ENCODE assay signal across 1 cellular context in the genomic region with DNA sequence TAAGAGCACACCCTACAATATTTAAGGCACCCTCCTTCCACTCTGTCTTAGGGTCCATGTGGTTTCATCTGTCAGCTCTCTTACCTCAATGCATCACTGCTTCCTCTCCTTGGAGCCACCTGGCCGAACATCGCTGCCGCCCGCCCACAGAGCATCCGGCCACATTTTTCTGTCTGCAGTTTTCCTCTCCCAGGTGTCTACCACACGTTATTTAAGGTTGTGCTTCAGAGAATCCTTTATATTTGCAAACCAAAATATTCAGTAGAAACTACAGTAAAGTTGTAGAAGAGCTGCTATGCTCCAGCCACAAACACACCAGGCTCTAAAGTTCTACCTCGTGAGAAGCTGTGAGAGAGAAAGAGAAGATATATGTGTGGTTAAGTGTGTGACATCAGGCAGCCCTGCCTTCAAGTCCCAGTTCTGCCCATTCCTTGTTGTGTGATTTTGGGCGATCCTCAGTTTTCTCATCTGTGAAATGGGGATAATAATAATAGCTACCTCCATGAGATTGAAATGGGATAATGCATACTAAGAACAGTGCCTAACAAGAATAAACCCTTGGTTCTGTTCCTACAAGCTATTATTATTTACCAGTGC.
TF ChIP-seq lines count a peak whose summit lies in the region.

No MANE protein-coding gene starts in this region.

TF ChIP-seq in GM12878, 131 proteins besides CTCF, POLR2A, EP300 and RAD21 (continued from another document and continues in another):
- TF ChIP-seq, protein P1, sequence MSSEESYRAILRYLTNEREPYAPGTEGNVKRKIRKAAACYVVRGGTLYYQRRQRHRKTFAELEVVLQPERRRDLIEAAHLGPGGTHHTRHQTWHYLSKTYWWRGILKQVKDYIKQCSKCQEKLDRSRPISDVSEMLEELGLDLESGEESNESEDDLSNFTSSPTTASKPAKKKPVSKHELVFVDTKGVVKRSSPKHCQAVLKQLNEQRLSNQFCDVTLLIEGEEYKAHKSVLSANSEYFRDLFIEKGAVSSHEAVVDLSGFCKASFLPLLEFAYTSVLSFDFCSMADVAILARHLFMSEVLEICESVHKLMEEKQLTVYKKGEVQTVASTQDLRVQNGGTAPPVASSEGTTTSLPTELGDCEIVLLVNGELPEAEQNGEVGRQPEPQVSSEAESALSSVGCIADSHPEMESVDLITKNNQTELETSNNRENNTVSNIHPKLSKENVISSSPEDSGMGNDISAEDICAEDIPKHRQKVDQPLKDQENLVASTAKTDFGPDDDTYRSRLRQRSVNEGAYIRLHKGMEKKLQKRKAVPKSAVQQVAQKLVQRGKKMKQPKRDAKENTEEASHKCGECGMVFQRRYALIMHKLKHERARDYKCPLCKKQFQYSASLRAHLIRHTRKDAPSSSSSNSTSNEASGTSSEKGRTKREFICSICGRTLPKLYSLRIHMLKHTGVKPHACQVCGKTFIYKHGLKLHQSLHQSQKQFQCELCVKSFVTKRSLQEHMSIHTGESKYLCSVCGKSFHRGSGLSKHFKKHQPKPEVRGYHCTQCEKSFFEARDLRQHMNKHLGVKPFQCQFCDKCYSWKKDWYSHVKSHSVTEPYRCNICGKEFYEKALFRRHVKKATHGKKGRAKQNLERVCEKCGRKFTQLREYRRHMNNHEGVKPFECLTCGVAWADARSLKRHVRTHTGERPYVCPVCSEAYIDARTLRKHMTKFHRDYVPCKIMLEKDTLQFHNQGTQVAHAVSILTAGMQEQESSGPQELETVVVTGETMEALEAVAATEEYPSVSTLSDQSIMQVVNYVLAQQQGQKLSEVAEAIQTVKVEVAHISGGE (CRISPR knock-in tag; IDR thresholded peaks at IDR 0.05), result no peak
- TF ChIP-seq TAF1 (IDR thresholded peaks at IDR 0.05; ENCODE audit: borderline replicate concordance, low read depth, low read length) (peak; percentile 16; the same call in 1 of the 2 replicates), SUPT20H (IDR thresholded peaks at IDR 0.05; ENCODE audit: borderline replicate concordance, control insufficient read depth, low read depth, low read length) (no peak), RFX5 (IDR thresholded peaks at IDR 0.05; ENCODE audit: low read depth, low read length) (no peak), ATF7 (IDR thresholded peaks at IDR 0.05; ENCODE audit: low read depth) (peak; percentile 85), LARP7 (IDR thresholded peaks at IDR 0.05) (peak; percentile 72; the same call in 1 of the 2 replicates), JUNB (IDR thresholded peaks at IDR 0.05) (peak; percentile 51), CHD2 (IDR thresholded peaks at IDR 0.05; ENCODE audit: borderline replicate concordance, low read depth, low read length) (peak; percentile 39; the same call in 1 of the 2 replicates), TCF12 (IDR thresholded peaks at IDR 0.05; ENCODE audit: low read depth, low read length) (peak; percentile 99), BCL11A (IDR thresholded peaks at IDR 0.05; ENCODE audit: low read depth, low read length) (peak; percentile 92), BRCA1 (IDR thresholded peaks at IDR 0.05; ENCODE audit: low read depth, low read length) (no peak), ZBED1 (IDR thresholded peaks at IDR 0.05; ENCODE audit: borderline replicate concordance) (peak; percentile 92), CEBPB (IDR thresholded peaks at IDR 0.05; ENCODE audit: borderline replicate concordance in 1 of 2, low read depth in 2 of 2, low read length in 2 of 2) (peak in 1 of 2 experiments; percentile 31; a peak in 1 of 4 replicates), RBBP5 (conservative IDR thresholded peaks at IDR 0.05) (no peak), KLF5 (IDR thresholded peaks at IDR 0.05; ENCODE audit: partially characterized antibody) (no peak), POLR2AphosphoS2 (IDR thresholded peaks at IDR 0.05; ENCODE audit: low read depth, low read length) (no peak), WRNIP1 (IDR thresholded peaks at IDR 0.05; ENCODE audit: borderline replicate concordance, low read depth, low read length) (no peak), NR2C1 (IDR thresholded peaks at IDR 0.05) (no peak), SP1 (IDR thresholded peaks at IDR 0.05; ENCODE audit: low read depth, low read length) (peak; percentile 47), FOXM1 (IDR thresholded peaks at IDR 0.05; ENCODE audit: low read depth, low read length) (peak; percentile 97)
- TF ChIP-seq, protein P2, sequence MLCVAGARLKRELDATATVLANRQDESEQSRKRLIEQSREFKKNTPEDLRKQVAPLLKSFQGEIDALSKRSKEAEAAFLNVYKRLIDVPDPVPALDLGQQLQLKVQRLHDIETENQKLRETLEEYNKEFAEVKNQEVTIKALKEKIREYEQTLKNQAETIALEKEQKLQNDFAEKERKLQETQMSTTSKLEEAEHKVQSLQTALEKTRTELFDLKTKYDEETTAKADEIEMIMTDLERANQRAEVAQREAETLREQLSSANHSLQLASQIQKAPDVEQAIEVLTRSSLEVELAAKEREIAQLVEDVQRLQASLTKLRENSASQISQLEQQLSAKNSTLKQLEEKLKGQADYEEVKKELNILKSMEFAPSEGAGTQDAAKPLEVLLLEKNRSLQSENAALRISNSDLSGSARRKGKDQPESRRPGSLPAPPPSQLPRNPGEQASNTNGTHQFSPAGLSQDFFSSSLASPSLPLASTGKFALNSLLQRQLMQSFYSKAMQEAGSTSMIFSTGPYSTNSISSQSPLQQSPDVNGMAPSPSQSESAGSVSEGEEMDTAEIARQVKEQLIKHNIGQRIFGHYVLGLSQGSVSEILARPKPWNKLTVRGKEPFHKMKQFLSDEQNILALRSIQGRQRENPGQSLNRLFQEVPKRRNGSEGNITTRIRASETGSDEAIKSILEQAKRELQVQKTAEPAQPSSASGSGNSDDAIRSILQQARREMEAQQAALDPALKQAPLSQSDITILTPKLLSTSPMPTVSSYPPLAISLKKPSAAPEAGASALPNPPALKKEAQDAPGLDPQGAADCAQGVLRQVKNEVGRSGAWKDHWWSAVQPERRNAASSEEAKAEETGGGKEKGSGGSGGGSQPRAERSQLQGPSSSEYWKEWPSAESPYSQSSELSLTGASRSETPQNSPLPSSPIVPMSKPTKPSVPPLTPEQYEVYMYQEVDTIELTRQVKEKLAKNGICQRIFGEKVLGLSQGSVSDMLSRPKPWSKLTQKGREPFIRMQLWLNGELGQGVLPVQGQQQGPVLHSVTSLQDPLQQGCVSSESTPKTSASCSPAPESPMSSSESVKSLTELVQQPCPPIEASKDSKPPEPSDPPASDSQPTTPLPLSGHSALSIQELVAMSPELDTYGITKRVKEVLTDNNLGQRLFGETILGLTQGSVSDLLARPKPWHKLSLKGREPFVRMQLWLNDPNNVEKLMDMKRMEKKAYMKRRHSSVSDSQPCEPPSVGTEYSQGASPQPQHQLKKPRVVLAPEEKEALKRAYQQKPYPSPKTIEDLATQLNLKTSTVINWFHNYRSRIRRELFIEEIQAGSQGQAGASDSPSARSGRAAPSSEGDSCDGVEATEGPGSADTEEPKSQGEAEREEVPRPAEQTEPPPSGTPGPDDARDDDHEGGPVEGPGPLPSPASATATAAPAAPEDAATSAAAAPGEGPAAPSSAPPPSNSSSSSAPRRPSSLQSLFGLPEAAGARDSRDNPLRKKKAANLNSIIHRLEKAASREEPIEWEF (IDR thresholded peaks at IDR 0.05; ENCODE audit: insufficient replicate concordance, low read depth, low read length), result no peak
- TF ChIP-seq, protein P3, sequence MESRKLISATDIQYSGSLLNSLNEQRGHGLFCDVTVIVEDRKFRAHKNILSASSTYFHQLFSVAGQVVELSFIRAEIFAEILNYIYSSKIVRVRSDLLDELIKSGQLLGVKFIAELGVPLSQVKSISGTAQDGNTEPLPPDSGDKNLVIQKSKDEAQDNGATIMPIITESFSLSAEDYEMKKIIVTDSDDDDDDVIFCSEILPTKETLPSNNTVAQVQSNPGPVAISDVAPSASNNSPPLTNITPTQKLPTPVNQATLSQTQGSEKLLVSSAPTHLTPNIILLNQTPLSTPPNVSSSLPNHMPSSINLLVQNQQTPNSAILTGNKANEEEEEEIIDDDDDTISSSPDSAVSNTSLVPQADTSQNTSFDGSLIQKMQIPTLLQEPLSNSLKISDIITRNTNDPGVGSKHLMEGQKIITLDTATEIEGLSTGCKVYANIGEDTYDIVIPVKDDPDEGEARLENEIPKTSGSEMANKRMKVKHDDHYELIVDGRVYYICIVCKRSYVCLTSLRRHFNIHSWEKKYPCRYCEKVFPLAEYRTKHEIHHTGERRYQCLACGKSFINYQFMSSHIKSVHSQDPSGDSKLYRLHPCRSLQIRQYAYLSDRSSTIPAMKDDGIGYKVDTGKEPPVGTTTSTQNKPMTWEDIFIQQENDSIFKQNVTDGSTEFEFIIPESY (IDR thresholded peaks at IDR 0.05), result no peak
- TF ChIP-seq, protein P4, sequence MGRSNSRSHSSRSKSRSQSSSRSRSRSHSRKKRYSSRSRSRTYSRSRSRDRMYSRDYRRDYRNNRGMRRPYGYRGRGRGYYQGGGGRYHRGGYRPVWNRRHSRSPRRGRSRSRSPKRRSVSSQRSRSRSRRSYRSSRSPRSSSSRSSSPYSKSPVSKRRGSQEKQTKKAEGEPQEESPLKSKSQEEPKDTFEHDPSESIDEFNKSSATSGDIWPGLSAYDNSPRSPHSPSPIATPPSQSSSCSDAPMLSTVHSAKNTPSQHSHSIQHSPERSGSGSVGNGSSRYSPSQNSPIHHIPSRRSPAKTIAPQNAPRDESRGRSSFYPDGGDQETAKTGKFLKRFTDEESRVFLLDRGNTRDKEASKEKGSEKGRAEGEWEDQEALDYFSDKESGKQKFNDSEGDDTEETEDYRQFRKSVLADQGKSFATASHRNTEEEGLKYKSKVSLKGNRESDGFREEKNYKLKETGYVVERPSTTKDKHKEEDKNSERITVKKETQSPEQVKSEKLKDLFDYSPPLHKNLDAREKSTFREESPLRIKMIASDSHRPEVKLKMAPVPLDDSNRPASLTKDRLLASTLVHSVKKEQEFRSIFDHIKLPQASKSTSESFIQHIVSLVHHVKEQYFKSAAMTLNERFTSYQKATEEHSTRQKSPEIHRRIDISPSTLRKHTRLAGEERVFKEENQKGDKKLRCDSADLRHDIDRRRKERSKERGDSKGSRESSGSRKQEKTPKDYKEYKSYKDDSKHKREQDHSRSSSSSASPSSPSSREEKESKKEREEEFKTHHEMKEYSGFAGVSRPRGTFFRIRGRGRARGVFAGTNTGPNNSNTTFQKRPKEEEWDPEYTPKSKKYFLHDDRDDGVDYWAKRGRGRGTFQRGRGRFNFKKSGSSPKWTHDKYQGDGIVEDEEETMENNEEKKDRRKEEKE (IDR thresholded peaks at IDR 0.05), result no peak
- TF ChIP-seq, protein P5, sequence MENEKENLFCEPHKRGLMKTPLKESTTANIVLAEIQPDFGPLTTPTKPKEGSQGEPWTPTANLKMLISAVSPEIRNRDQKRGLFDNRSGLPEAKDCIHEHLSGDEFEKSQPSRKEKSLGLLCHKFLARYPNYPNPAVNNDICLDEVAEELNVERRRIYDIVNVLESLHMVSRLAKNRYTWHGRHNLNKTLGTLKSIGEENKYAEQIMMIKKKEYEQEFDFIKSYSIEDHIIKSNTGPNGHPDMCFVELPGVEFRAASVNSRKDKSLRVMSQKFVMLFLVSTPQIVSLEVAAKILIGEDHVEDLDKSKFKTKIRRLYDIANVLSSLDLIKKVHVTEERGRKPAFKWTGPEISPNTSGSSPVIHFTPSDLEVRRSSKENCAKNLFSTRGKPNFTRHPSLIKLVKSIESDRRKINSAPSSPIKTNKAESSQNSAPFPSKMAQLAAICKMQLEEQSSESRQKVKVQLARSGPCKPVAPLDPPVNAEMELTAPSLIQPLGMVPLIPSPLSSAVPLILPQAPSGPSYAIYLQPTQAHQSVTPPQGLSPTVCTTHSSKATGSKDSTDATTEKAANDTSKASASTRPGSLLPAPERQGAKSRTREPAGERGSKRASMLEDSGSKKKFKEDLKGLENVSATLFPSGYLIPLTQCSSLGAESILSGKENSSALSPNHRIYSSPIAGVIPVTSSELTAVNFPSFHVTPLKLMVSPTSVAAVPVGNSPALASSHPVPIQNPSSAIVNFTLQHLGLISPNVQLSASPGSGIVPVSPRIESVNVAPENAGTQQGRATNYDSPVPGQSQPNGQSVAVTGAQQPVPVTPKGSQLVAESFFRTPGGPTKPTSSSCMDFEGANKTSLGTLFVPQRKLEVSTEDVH (IDR thresholded peaks at IDR 0.05; ENCODE audit: low read depth, partially characterized antibody), result peak; percentile 46
- TF ChIP-seq, protein P6, sequence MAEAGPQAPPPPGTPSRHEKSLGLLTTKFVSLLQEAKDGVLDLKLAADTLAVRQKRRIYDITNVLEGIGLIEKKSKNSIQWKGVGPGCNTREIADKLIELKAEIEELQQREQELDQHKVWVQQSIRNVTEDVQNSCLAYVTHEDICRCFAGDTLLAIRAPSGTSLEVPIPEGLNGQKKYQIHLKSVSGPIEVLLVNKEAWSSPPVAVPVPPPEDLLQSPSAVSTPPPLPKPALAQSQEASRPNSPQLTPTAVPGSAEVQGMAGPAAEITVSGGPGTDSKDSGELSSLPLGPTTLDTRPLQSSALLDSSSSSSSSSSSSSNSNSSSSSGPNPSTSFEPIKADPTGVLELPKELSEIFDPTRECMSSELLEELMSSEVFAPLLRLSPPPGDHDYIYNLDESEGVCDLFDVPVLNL (IDR thresholded peaks at IDR 0.05; ENCODE audit: low read depth, low read length), result no peak
- TF ChIP-seq, protein P7, sequence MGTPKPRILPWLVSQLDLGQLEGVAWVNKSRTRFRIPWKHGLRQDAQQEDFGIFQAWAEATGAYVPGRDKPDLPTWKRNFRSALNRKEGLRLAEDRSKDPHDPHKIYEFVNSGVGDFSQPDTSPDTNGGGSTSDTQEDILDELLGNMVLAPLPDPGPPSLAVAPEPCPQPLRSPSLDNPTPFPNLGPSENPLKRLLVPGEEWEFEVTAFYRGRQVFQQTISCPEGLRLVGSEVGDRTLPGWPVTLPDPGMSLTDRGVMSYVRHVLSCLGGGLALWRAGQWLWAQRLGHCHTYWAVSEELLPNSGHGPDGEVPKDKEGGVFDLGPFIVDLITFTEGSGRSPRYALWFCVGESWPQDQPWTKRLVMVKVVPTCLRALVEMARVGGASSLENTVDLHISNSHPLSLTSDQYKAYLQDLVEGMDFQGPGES (IDR thresholded peaks at IDR 0.05), result no peak
- TF ChIP-seq, protein P8, sequence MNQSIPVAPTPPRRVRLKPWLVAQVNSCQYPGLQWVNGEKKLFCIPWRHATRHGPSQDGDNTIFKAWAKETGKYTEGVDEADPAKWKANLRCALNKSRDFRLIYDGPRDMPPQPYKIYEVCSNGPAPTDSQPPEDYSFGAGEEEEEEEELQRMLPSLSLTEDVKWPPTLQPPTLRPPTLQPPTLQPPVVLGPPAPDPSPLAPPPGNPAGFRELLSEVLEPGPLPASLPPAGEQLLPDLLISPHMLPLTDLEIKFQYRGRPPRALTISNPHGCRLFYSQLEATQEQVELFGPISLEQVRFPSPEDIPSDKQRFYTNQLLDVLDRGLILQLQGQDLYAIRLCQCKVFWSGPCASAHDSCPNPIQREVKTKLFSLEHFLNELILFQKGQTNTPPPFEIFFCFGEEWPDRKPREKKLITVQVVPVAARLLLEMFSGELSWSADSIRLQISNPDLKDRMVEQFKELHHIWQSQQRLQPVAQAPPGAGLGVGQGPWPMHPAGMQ (IDR thresholded peaks at IDR 0.05; ENCODE audit: borderline replicate concordance), result no peak
